In genomic region chr9:130463763-130464745, GRCh38 we compare ENCODE assay signal across 25 cellular contexts. TPM values are rescaled to one million over a fixed set of nuclear protein-coding genes. Genes with fewer than 3 reads are reported as not detected.
"Had no signal": no experiment of that assay in that cellular context is flagged by ENCODE, and none has a peak within 500 bp of the region (broad histone marks: within the 10 kb centered on the region; RNA-seq: fewer than 3 reads in every experiment).

No MANE protein-coding gene starts in this region.

- H3K9me3 ChIP-seq: breast epithelium had no signal

- H3K27ac ChIP-seq: breast epithelium, KMS-11 had no signal

- H3K9ac ChIP-seq: KMS-11 had no signal

- H3K4me2 ChIP-seq: KMS-11 had no signal

- H3K27ac Mint-ChIP-seq: activated CD8-positive, alpha-beta T cell treated with anti-CD3 and anti-CD28 coated beads, Interleukin-2, amount 10 ng/mL, durations not matched to agents 7 days and 5 days; activated naive CD4-positive, alpha-beta T cell treated with anti-CD3 and anti-CD28 coated beads, Interleukin-2, amount 50 U/mL, for 24 hours; T-helper 17 cell; WTC11 had no signal

- DNase-seq: activated CD4-positive, alpha-beta T cell treated with anti-CD3 and anti-CD28 coated beads for 48 hours; activated CD4-positive, alpha-beta T cell treated with anti-CD3 and anti-CD28 coated beads, Interleukin-2, amount 50 U/mL, for 4 hours; activated CD4-positive, CD25-positive, alpha-beta regulatory T cell treated with anti-CD3 and anti-CD28 coated beads, Interleukin-2, amount 50 U/mL, for 72 hours; activated CD8-positive, alpha-beta memory T cell treated with anti-CD3 and anti-CD28 coated beads, Interleukin-2, amount 50 U/mL, for 48 hours; activated CD8-positive, alpha-beta T cell treated with anti-CD3 and anti-CD28 coated beads, Interleukin-2, amount 10 ng/mL, durations not matched to agents 7 days and 5 days; activated T-cell treated with anti-CD3 and anti-CD28 coated beads, Interleukin-2, amount 50 U/mL, for 1 hour; aorta; central memory CD4-positive, alpha-beta T cell; NCI-H1092 treated with DMSO at 0.1 percent for 48 hours; NCI-H1436; NCI-H1694 treated with DMSO at 0.1 percent for 48 hours; NCI-H2029 treated with DMSO at 0.1 percent for 48 hours; NCI-H510A treated with DMSO at 0.1 percent for 48 hours; NCI-H69; NK-92 treated with Interleukin-12 subunit alpha and Interleukin-12 subunit beta, amount 100 ng/mL, for 24 hours; OCI-M1; RPMI8226; SIG-M5; T-helper 17 cell; T-helper 9 cell had no signal

- H3K4me3 Mint-ChIP-seq: activated CD8-positive, alpha-beta T cell treated with anti-CD3 and anti-CD28 coated beads, Interleukin-2, amount 10 ng/mL, durations not matched to agents 7 days and 5 days; activated naive CD4-positive, alpha-beta T cell treated with anti-CD3 and anti-CD28 coated beads, Interleukin-2, amount 50 U/mL, for 24 hours; T-helper 17 cell; WTC11 had no signal

- H3K4me1 ChIP-seq: breast epithelium had no signal

- H3K36me3 ChIP-seq: breast epithelium had no signal

- H3K4me1 Mint-ChIP-seq: activated naive CD4-positive, alpha-beta T cell treated with anti-CD3 and anti-CD28 coated beads, Interleukin-2, amount 50 U/mL, for 24 hours had no signal

- H3K4me3 ChIP-seq: breast epithelium had no signal

- H3K36me3 Mint-ChIP-seq: activated naive CD4-positive, alpha-beta T cell treated with anti-CD3 and anti-CD28 coated beads, Interleukin-2, amount 50 U/mL, for 24 hours; WTC11 had no signal

- H3K9me3 Mint-ChIP-seq: activated naive CD4-positive, alpha-beta T cell treated with anti-CD3 and anti-CD28 coated beads, Interleukin-2, amount 50 U/mL, for 24 hours; WTC11 had no signal

- H3K27me3 ChIP-seq: breast epithelium had no signal

- ATAC-seq: activated CD8-positive, alpha-beta T cell treated with anti-CD3 and anti-CD28 coated beads, Interleukin-2, amount 10 ng/mL, durations not matched to agents 7 days and 5 days; Panc1; T-helper 17 cell; WTC11 had no signal

RNA-seq across cellular contexts. Expression of gene ASS1, which starts 19.3 kb away (rescaled TPM):
- total RNA-seq: T-helper 17 cell had no signal
